In the genomic region with DNA sequence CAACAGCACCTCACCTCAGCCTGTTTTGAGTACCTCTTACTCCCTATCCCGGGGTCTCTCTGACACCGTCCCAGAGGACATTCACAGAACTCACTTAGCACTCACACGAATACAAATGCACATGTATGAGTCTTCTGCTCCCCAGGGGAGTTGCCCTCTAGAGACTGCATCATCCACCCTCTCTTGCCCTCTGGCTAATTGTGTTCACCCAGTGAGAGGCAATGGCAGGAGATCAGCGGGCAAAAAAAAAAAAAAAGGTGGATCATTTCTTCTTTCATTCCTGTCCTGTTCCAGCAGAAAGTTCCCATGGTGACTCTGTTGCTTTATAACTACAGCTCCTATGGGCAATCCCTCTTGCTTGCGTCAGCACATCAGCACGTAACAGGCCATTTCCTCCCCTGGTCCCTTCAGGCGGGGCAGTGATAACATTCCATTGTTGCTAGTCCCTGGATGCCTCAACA, we compare ENCODE assay signal across 12 cellular contexts. TPM values are rescaled to one million over a fixed set of nuclear protein-coding genes. Genes with fewer than 3 reads are reported as not detected.
DNase-seq lines count a peak whose midpoint lies in the region; ATAC-seq and TF ChIP-seq lines count a peak whose summit lies in the region.
"Had no signal": no experiment of that assay in that cellular context is flagged by ENCODE, and none has a peak within 500 bp of the region (broad histone marks: within the 10 kb centered on the region; RNA-seq: fewer than 3 reads in every experiment).

No MANE protein-coding gene starts in this region.

- DNase-seq in fibroblast of gingiva (ENCODE audit: low read depth) (peak; percentile 59), pulmonary artery endothelial cell (ENCODE audit: low read depth, low spot score) (peak; percentile 77), putamen (ENCODE audit: low spot score) (no peak)
- no peak for DNase-seq in stimulated activated CD4-positive, alpha-beta T cell treated with anti-CD3 and anti-CD28 coated beads, Interleukin-12 subunit alpha, Interleukin-12 subunit beta, amount 100 ng/mL, for 4 hours
- DNase-seq: anterior cingulate cortex, MG63, NCI-H748 treated with DMSO at 0.1 percent for 48 hours, T-helper 1 cell had no signal

- peak; percentile 52 for ATAC-seq in GM19463 (IDR thresholded peaks at IDR 0.05; ENCODE audit: unreplicated experiment)
- no peak for ATAC-seq in GM19035 (IDR thresholded peaks at IDR 0.05; ENCODE audit: unreplicated experiment)
- no peak for ATAC-seq in GM21526 (IDR thresholded peaks at IDR 0.05; ENCODE audit: low FRiP score, unreplicated experiment)

TF ChIP-seq in PFSK-1, 5 proteins besides CTCF, POLR2A, EP300 and RAD21:
- TF ChIP-seq FOXP2 (optimal IDR thresholded peaks at IDR 0.05; ENCODE audit: borderline replicate concordance, extremely low read depth, extremely low read length, insufficient read depth) (peak; percentile 28), SIN3A (IDR thresholded peaks at IDR 0.05; ENCODE audit: borderline replicate concordance, insufficient read depth, low read length) (no peak)

RNA-seq across cellular contexts. Expression of gene SNX2, which starts 23.6 kb away (rescaled TPM):
- polyA plus RNA-seq in PFSK-1 (2012; ENCODE audit: insufficient read length, low read depth): 170 TPM
- total RNA-seq in pulmonary artery endothelial cell: 57.8 and 64.7 TPM in 2 replicates

Comparison
In these comparisons a context has a peak if more than half of its experiments do, and no peak if none do; other contexts are left out.
1. DNase-seq: peak in fibroblast of gingiva (single experiment) and pulmonary artery endothelial cell (single experiment); none in putamen (single experiment) and stimulated activated CD4-positive, alpha-beta T cell treated with anti-CD3 and anti-CD28 coated beads, Interleukin-12 subunit alpha, Interleukin-12 subunit beta, amount 100 ng/mL, for 4 hours (single experiment).